8 cellular contexts compared by ENCODE assay signal in genomic region chr16:2904100-2904921, GRCh38.
DNase-seq lines count a peak whose midpoint lies in the region; ATAC-seq and TF ChIP-seq lines count a peak whose summit lies in the region.

No MANE protein-coding gene starts in this region.

- peak overlapping the region; percentile 84 for H3K9ac ChIP-seq in HUES6 (ENCODE audit: low read length)
- peak overlapping the region; percentile 96 for H3K9ac ChIP-seq in mucosa of stomach (ENCODE audit: low read length)

- TF ChIP-seq POLR2A in erythroblast (IDR thresholded peaks at IDR 0.05; ENCODE audit: low read length): peak; percentile 51

- peak; percentile 49 for ATAC-seq in GM19438 (IDR thresholded peaks at IDR 0.05; ENCODE audit: low read depth, unreplicated experiment)

- peak overlapping the region; percentile 20; the same call in 1 of the 2 replicates for H3K27ac ChIP-seq in HUES6 (ENCODE audit: low read depth, low read length)

- peak overlapping the region; percentile 93 for H3K4me3 ChIP-seq in HUES6 (ENCODE audit: low read depth, low read length)
- H3K4me3 ChIP-seq in mucosa of stomach (ENCODE audit: low read length): peak overlapping the region; percentile 80

- H3K27me3 Mint-ChIP-seq in activated T-cell treated with anti-CD3 and anti-CD28 coated beads, Interleukin-2, amount 50 U/mL, for 24 hours: no peaks in the 10 kb centered on the region

- peak overlapping the region; percentile 93 for H3K4me3 Mint-ChIP-seq in activated T-cell treated with anti-CD3 and anti-CD28 coated beads, Interleukin-2, amount 50 U/mL, for 24 hours

- H3K9me3 Mint-ChIP-seq in activated T-cell treated with anti-CD3 and anti-CD28 coated beads, Interleukin-2, amount 50 U/mL, for 24 hours: no peaks in the 10 kb centered on the region

- H3K4me1 ChIP-seq in HUES6 (ENCODE audit: control insufficient read depth, insufficient read depth, low read length) (peaks cover 4% of the 10 kb centered on the region), mucosa of stomach (ENCODE audit: control insufficient read depth, insufficient read depth, low read length) (peaks cover 13% of the 10 kb centered on the region)

- H3K9me3 ChIP-seq in HUES6 (ENCODE audit: control insufficient read depth, insufficient read depth, low read depth, low read length) (no peaks in the 10 kb centered on the region), mucosa of stomach (ENCODE audit: control insufficient read depth, low read length) (no peaks in the 10 kb centered on the region)

- DNase-seq in CD1c-positive myeloid dendritic cell (ENCODE audit: extremely low spot score): peak; percentile 91
- peak; percentile 93 for DNase-seq in OCI-M1 (lab: John Stamatoyannopoulos, UW)
- DNase-seq in activated T-cell treated with anti-CD3 and anti-CD28 coated beads, Interleukin-2, amount 50 U/mL, for 24 hours: peak; percentile 86
- peak; percentile 90 to 93 for DNase-seq in erythroblast (lab: John Stamatoyannopoulos, UW)
- DNase-seq in stimulated activated CD8-positive, alpha-beta memory T cell treated with anti-CD3 and anti-CD28 coated beads, Interleukin-4, amount 100 ng/mL, for 48 hours: peak; percentile 84

- H3K36me3 Mint-ChIP-seq in activated T-cell treated with anti-CD3 and anti-CD28 coated beads, Interleukin-2, amount 50 U/mL, for 24 hours (ENCODE audit: low read depth): peaks cover 4% of the 10 kb centered on the region

- H3K4me1 Mint-ChIP-seq in activated T-cell treated with anti-CD3 and anti-CD28 coated beads, Interleukin-2, amount 50 U/mL, for 24 hours (ENCODE audit: low read depth): peaks cover 22% of the 10 kb centered on the region

- peak overlapping the region; percentile 86 for H3K27ac Mint-ChIP-seq in activated T-cell treated with anti-CD3 and anti-CD28 coated beads, Interleukin-2, amount 50 U/mL, for 24 hours

- no peaks in the 10 kb centered on the region for H3K36me3 ChIP-seq in HUES6 (ENCODE audit: control insufficient read depth, insufficient read depth, low read length)
- H3K36me3 ChIP-seq in mucosa of stomach (ENCODE audit: control insufficient read depth, insufficient read depth, low read length): no peaks in the 10 kb centered on the region

- no peaks in the 10 kb centered on the region for H3K27me3 ChIP-seq in HUES6 (ENCODE audit: control insufficient read depth, insufficient read depth, low read length)
- no peaks in the 10 kb centered on the region for H3K27me3 ChIP-seq in mucosa of stomach (ENCODE audit: control insufficient read depth, insufficient read depth, low read length)

Comparison
In these comparisons a context has a peak if more than half of its experiments do, and no peak if none do; other contexts are left out.
1. Peak in every context shown above with its lines: DNase-seq, ATAC-seq, H3K4me3 ChIP-seq and H3K27ac ChIP-seq.